ENCODE assay signal across 9 cellular contexts in genomic region chr10:75410135-75410787, GRCh38. TPM values are rescaled to one million over a fixed set of nuclear protein-coding genes. Genes with fewer than 3 reads are reported as not detected.
A peak's percentile ranks its signal among the peaks of the same experiment; 100 is the strongest.
DNase-seq lines count a peak whose midpoint lies in the region; ATAC-seq and TF ChIP-seq lines count a peak whose summit lies in the region.
"Had no signal": no experiment of that assay in that cellular context is flagged by ENCODE, and none has a peak within 500 bp of the region (broad histone marks: within the 10 kb centered on the region; RNA-seq: fewer than 3 reads in every experiment).

No MANE protein-coding gene starts in this region.

- no peaks in the 10 kb centered on the region for H4K20me1 ChIP-seq in KMS-11 (ENCODE audit: insufficient read depth)

- DNase-seq in CD14-positive monocyte (ENCODE audit: low spot score) (no peak), nephron progenitor cell (peak; percentile 9), lower leg skin (ENCODE audit: low spot score in 2 of 2) (no peak), NCI-H524 (lab: John Stamatoyannopoulos, UW) (no peak), NCI-H82 treated with DMSO at 0.1 percent for 48 hours (lab: John Stamatoyannopoulos, UW; ENCODE audit: unreplicated experiment) (no peak)
- no peak for DNase-seq in central memory CD8-positive, alpha-beta T cell (ENCODE audit: low spot score in 2 of 2)
- DNase-seq: activated gamma-delta T cell treated with Interleukin-2 at 50 U/mL for 16 hours had no signal

- peak overlapping the region; percentile 96; the same call in 1 of the 2 replicates for H2AFZ ChIP-seq in KMS-11 (ENCODE audit: low read depth)

- H3K4me1 ChIP-seq in KMS-11 (ENCODE audit: low read depth, poor library complexity, severe bottlenecking): peaks cover 5% of the 10 kb centered on the region

- intact Hi-C loops in CD14-positive monocyte (cut with micrococcal nuclease): no loop called here
- intact Hi-C loops in lower leg skin (cut with DNase I; ENCODE audit: low total_unique reads): no loop called here

- no peak for TF ChIP-seq POLR2A in lower leg skin (IDR thresholded peaks at IDR 0.05)

- H3K27me3 Mint-ChIP-seq in CD14-positive monocyte (ENCODE audit: low read depth in 3 of 3): peaks cover 41 to 60% (median 49%) of the 10 kb centered on the region in 3 donors
- H3K27me3 Mint-ChIP-seq in central memory CD8-positive, alpha-beta T cell: peaks cover 71% of the 10 kb centered on the region
- peaks cover 15% of the 10 kb centered on the region for H3K27me3 Mint-ChIP-seq in nephron progenitor cell (ENCODE audit: low read depth, poor library complexity)

- 29 to 41% methylated on average over 6 of the region's 6 CpGs for WGBS in lower leg skin, 2 donors

- H3K27ac ChIP-seq in KMS-11: no peak overlapping the region

- H3K9ac ChIP-seq in KMS-11: no peak overlapping the region

- no peak for TF ChIP-seq CTCF in CD14-positive monocyte (IDR thresholded peaks at IDR 0.05)
- no peak for TF ChIP-seq CTCF in KMS-11 (conservative IDR thresholded peaks at IDR 0.05; ENCODE audit: low read depth, low read length)
- no peak for TF ChIP-seq CTCF in nephron progenitor cell (IDR thresholded peaks at IDR 0.05)
- no peak for TF ChIP-seq CTCF in lower leg skin (IDR thresholded peaks at IDR 0.05)

- peak overlapping the region; percentile 59 for H3K4me2 ChIP-seq in KMS-11

- no peaks in the 10 kb centered on the region for H3K27me3 ChIP-seq in KMS-11 (ENCODE audit: insufficient read depth, low read depth)

- no peak for ATAC-seq in central memory CD8-positive, alpha-beta T cell (replicated peaks; ENCODE audit: extremely low read depth, poor library complexity, severe bottlenecking)
- no peak for ATAC-seq in HG03565 (IDR thresholded peaks at IDR 0.05; ENCODE audit: unreplicated experiment)

- H3K27ac Mint-ChIP-seq in CD14-positive monocyte (peak overlapping the region in 1 of 7 donors; percentile 26), nephron progenitor cell (peak overlapping the region; percentile 8)
- H3K27ac Mint-ChIP-seq in central memory CD8-positive, alpha-beta T cell (ENCODE audit: low read depth): no peak overlapping the region

- H3K4me1 Mint-ChIP-seq in CD14-positive monocyte: peaks cover 27% of the 10 kb centered on the region
- H3K4me1 Mint-ChIP-seq in central memory CD8-positive, alpha-beta T cell: peaks cover 5% of the 10 kb centered on the region
- H3K4me1 Mint-ChIP-seq in nephron progenitor cell: peaks cover 49% of the 10 kb centered on the region

- H3K79me2 ChIP-seq in KMS-11 (ENCODE audit: insufficient read depth, low read depth): no peaks in the 10 kb centered on the region

- H3K4me3 ChIP-seq in KMS-11 (IDR thresholded peaks at IDR 0.05; ENCODE audit: insufficient read depth, low read depth, low read length): no peak overlapping the region
- H3K4me3 ChIP-seq in lower leg skin (ENCODE audit: low read depth, poor library complexity, severe bottlenecking): no peak overlapping the region

- peaks cover 11 to 12% of the 10 kb centered on the region in 2 donors for H3K36me3 Mint-ChIP-seq in CD14-positive monocyte
- peaks cover 2% of the 10 kb centered on the region for H3K36me3 Mint-ChIP-seq in central memory CD8-positive, alpha-beta T cell (ENCODE audit: insufficient read depth)
- peaks cover 4% of the 10 kb centered on the region for H3K36me3 Mint-ChIP-seq in nephron progenitor cell (ENCODE audit: low read depth)

- H3K4me3 Mint-ChIP-seq in CD14-positive monocyte (peak overlapping the region; percentile 89 to 96), nephron progenitor cell (peak overlapping the region; percentile 78)
- H3K4me3 Mint-ChIP-seq in central memory CD8-positive, alpha-beta T cell: peak overlapping the region; percentile 47

- no peaks in the 10 kb centered on the region for H3K36me3 ChIP-seq in KMS-11 (ENCODE audit: insufficient read depth)

- peaks cover 0 to 10% (median 7%) of the 10 kb centered on the region in 7 donors for H3K9me3 Mint-ChIP-seq in CD14-positive monocyte
- H3K9me3 Mint-ChIP-seq in central memory CD8-positive, alpha-beta T cell: peaks cover 5% of the 10 kb centered on the region
- no peaks in the 10 kb centered on the region for H3K9me3 Mint-ChIP-seq in nephron progenitor cell

RNA-seq across cellular contexts. Expression of gene ZNF503, which starts 8.7 kb away (rescaled TPM):
- polyA plus RNA-seq in CD14-positive monocyte: 1 to 10 TPM in 1 of 2 donors, under 1 TPM in 1; 0.65 to 1.3 TPM
- 1 to 10 TPM; 4.8 to 8.6 (median 7.4) TPM for total RNA-seq in lower leg skin

RNA-seq across cellular contexts. Expression of gene LRMDA, which starts 21.2 kb away (rescaled TPM):
- 10 to 100 TPM; 56.4 to 59.6 TPM for polyA plus RNA-seq in CD14-positive monocyte
- 1 to 10 TPM in 3 of 4 donors, under 1 TPM in 1; 0.76 to 6.4 (median 1.3) TPM for total RNA-seq in lower leg skin
